24 cellular contexts compared by ENCODE assay signal in the genomic region with DNA sequence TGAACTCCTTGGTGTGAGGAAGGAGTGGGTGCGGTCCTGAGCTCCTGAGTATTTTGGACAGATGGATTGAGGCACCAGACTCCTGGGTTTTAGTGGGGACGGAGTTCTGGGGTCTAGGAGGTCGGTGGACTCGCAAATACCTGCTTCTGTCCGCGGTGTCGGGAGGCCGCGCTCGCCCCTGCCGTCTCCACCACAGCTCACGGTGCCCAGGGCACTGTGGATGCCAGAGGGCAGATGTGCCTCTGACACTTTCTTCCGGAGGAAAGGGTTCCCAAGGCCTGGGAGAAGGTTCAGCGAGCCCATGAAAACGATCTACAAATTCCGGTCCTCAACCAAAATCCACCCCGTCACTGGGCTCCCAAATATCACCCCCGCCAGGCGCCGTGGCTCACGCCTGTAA. TPM values are rescaled to one million over a fixed set of nuclear protein-coding genes. Genes with fewer than 3 reads are reported as not detected.
A peak's percentile ranks its signal among the peaks of the same experiment; 100 is the strongest.
DNase-seq lines count a peak whose midpoint lies in the region; ATAC-seq and TF ChIP-seq lines count a peak whose summit lies in the region.
"Had no signal": no experiment of that assay in that cellular context is flagged by ENCODE, and none has a peak within 500 bp of the region (broad histone marks: within the 10 kb centered on the region; RNA-seq: fewer than 3 reads in every experiment).

No MANE protein-coding gene starts in this region.

- H3K27me3 ChIP-seq in heart right ventricle (peaks cover 0 to 30% (median 0%) of the 10 kb centered on the region in 7 donors), iPS-15b (ENCODE audit: control insufficient read depth, insufficient read depth, low read length) (no peaks in the 10 kb centered on the region), thoracic aorta (replicated peaks; ENCODE audit: insufficient read depth) (no peaks in the 10 kb centered on the region)

- no peaks in the 10 kb centered on the region for H3K9me3 Mint-ChIP-seq in activated CD8-positive, alpha-beta T cell treated with anti-CD3 and anti-CD28 coated beads, Interleukin-2, amount 10 ng/mL, durations not matched to agents 7 days and 5 days (ENCODE audit: insufficient read depth)
- H3K9me3 Mint-ChIP-seq: activated CD4-positive, alpha-beta T cell treated with anti-CD3 and anti-CD28 coated beads, Interleukin-2, amount 10 ng/mL, durations not matched to agents 24 days and 14 days; CD4-positive, alpha-beta memory T cell; central memory CD8-positive, alpha-beta T cell had no signal

- WGBS in heart right ventricle, 2 donors = 62 to 65% methylated on average over 21 of the region's 21 CpGs

- H3K36me3 ChIP-seq in heart right ventricle (no peaks in the 10 kb centered on the region), iPS-15b (ENCODE audit: control insufficient read depth, insufficient read depth, low read length) (no peaks in the 10 kb centered on the region), thoracic aorta (no peaks in the 10 kb centered on the region)

- ATAC-seq in heart right ventricle = no peak
- no peak for ATAC-seq in activated CD8-positive, alpha-beta T cell treated with anti-CD3 and anti-CD28 coated beads, Interleukin-2, amount 10 ng/mL, durations not matched to agents 7 days and 5 days
- ATAC-seq in thoracic aorta (ENCODE audit: insufficient number of reproducible peaks, low FRiP score, low read depth) = no peak
- ATAC-seq: sciatic nerve had no signal

- TF ChIP-seq CTCF in heart right ventricle (IDR thresholded peaks at IDR 0.05) (no peak), thoracic aorta (IDR thresholded peaks at IDR 0.05) (no peak)

- no peak overlapping the region for H3K9ac ChIP-seq in iPS-15b (ENCODE audit: low read depth, low read length)
- H3K9ac ChIP-seq: KMS-11 had no signal

- H3K9me3 ChIP-seq in heart right ventricle = no peaks in the 10 kb centered on the region
- no peaks in the 10 kb centered on the region for H3K9me3 ChIP-seq in iPS-15b (ENCODE audit: control insufficient read depth, insufficient read depth, low read length)
- no peaks in the 10 kb centered on the region for H3K9me3 ChIP-seq in thoracic aorta

- POLR2A ChIA-PET in activated CD8-positive, alpha-beta T cell treated with anti-CD3 and anti-CD28 coated beads, Interleukin-2, amount 10 ng/mL, durations not matched to agents 7 days and 5 days (lab: Charles Lee) = no interaction called here

- peak overlapping the region in 6 of 10 donors; percentile 22 to 77 (median 60) for H3K27ac ChIP-seq in heart right ventricle
- H3K27ac ChIP-seq in thoracic aorta = no peak overlapping the region
- H3K27ac ChIP-seq in substantia nigra (ENCODE audit: low read depth, low read length, poor library complexity, severe bottlenecking) = no peak overlapping the region
- H3K27ac ChIP-seq: KMS-11 had no signal

- H3K4me3 ChIP-seq in heart right ventricle (peak overlapping the region in 6 of 10 donors; percentile 54 to 57 (median 55)), iPS-15b (ENCODE audit: low read depth, low read length) (peak overlapping the region; percentile 54), thoracic aorta (peak overlapping the region; percentile 72)

- peaks cover 24% of the 10 kb centered on the region for H3K27me3 Mint-ChIP-seq in activated CD8-positive, alpha-beta T cell treated with anti-CD3 and anti-CD28 coated beads, Interleukin-2, amount 10 ng/mL, durations not matched to agents 7 days and 5 days (ENCODE audit: low read depth)

- CTCF ChIA-PET in activated CD8-positive, alpha-beta T cell treated with anti-CD3 and anti-CD28 coated beads, Interleukin-2, amount 10 ng/mL, durations not matched to agents 7 days and 5 days (lab: Charles Lee) = interaction anchor here (0.7 to 1.4 kb wide), 2 partner anchors 10 to 304 kb away, joined by 3 to 4 read pairs; no protein-coding TSS in a partner anchor

- peak overlapping the region; percentile 15 for H3K4me3 Mint-ChIP-seq in activated CD8-positive, alpha-beta T cell treated with anti-CD3 and anti-CD28 coated beads, Interleukin-2, amount 10 ng/mL, durations not matched to agents 7 days and 5 days

- peaks cover 26% of the 10 kb centered on the region for H3K4me1 Mint-ChIP-seq in activated CD8-positive, alpha-beta T cell treated with anti-CD3 and anti-CD28 coated beads, Interleukin-2, amount 10 ng/mL, durations not matched to agents 7 days and 5 days (ENCODE audit: low read depth)

- peaks cover 2% of the 10 kb centered on the region for H3K36me3 Mint-ChIP-seq in activated CD8-positive, alpha-beta T cell treated with anti-CD3 and anti-CD28 coated beads, Interleukin-2, amount 10 ng/mL, durations not matched to agents 7 days and 5 days (ENCODE audit: low read depth)

- no peak overlapping the region for H3K27ac Mint-ChIP-seq in activated CD8-positive, alpha-beta T cell treated with anti-CD3 and anti-CD28 coated beads, Interleukin-2, amount 10 ng/mL, durations not matched to agents 7 days and 5 days
- H3K27ac Mint-ChIP-seq: activated CD4-positive, alpha-beta T cell treated with anti-CD3 and anti-CD28 coated beads, Interleukin-2, amount 10 ng/mL, durations not matched to agents 24 days and 14 days had no signal

- DNase-seq in heart right ventricle (no peak), cardiac septum (ENCODE audit: low spot score) (no peak), thoracic aorta (ENCODE audit: low spot score) (no peak), AG08396 (ENCODE audit: low spot score) (no peak), substantia nigra (lab: John Stamatoyannopoulos, UW) (no peak), NCI-H345 treated with DMSO at 0.1 percent for 48 hours (lab: John Stamatoyannopoulos, UW; ENCODE audit: unreplicated experiment) (no peak)
- no peak for DNase-seq in activated CD8-positive, alpha-beta T cell treated with anti-CD3 and anti-CD28 coated beads, Interleukin-2, amount 10 ng/mL, durations not matched to agents 7 days and 5 days
- DNase-seq: activated CD4-positive, alpha-beta T cell treated with anti-CD3 and anti-CD28 coated beads, Interleukin-2, amount 10 ng/mL, durations not matched to agents 24 days and 14 days; activated effector memory CD4-positive, alpha-beta T cell treated with anti-CD3 and anti-CD28 coated beads, Interleukin-2, amount 50 U/mL, for 16 hours; DMS53; erythroblast; H7; kidney; MV-4-11; NCI-H1694 treated with DMSO at 0.1 percent for 48 hours; SHP77 treated with DMSO at 0.1 percent for 48 hours had no signal

- peaks cover 0 to 27% (median 22%) of the 10 kb centered on the region in 9 donors for H3K4me1 ChIP-seq in heart right ventricle
- H3K4me1 ChIP-seq in iPS-15b (ENCODE audit: control insufficient read depth, insufficient read depth, low read length) = peaks cover 2% of the 10 kb centered on the region
- peaks cover 0 to 7% of the 10 kb centered on the region in 2 donors for H3K4me1 ChIP-seq in thoracic aorta (ENCODE audit: control insufficient read depth in 1 of 2, low read depth in 2 of 2)

- intact Hi-C loops in heart right ventricle (cut with DNase I) = loop anchor here in 1 of 10 donors (2.0 kb wide), 1 partner anchor 16 kb away; no protein-coding TSS in a partner anchor
- intact Hi-C loops in cardiac septum (cut with DNase I) = loop anchor here (5.0 kb wide), 1 partner anchor 57 kb away; a partner anchor contains a TSS

RNA-seq across cellular contexts. Expression of a gene that starts 3.3 kb away (rescaled TPM):
- under 1 TPM in 5 of 10 donors, not detected in 5; 0.15 to 0.69 (median 0.49) TPM for total RNA-seq in heart right ventricle
- under 1 TPM in 1 of 2 donors, not detected in 1; 0.22 TPM for polyA plus RNA-seq in heart right ventricle
- total RNA-seq in cardiac septum = 0.67 TPM
- not detected for total RNA-seq in activated CD8-positive, alpha-beta T cell treated with anti-CD3 and anti-CD28 coated beads, Interleukin-2, amount 10 ng/mL, durations not matched to agents 7 days and 5 days
- under 1 TPM; 0.27 to 0.78 TPM for total RNA-seq in thoracic aorta
- total RNA-seq: activated CD4-positive, alpha-beta T cell treated with anti-CD3 and anti-CD28 coated beads, Interleukin-2, amount 10 ng/mL, durations not matched to agents 24 days and 14 days; CD4-positive, alpha-beta memory T cell; HT-29; kidney had no signal
- polyA plus RNA-seq: CD4-positive, alpha-beta memory T cell had no signal

RNA-seq across cellular contexts. Expression of a gene that starts 4.9 kb away (rescaled TPM):
- total RNA-seq in heart right ventricle (100 to 1,000 TPM; 227 to 452 (median 311) TPM), cardiac septum (276 TPM), thoracic aorta (100 to 1,000 TPM; 415 to 671 TPM)
- polyA plus RNA-seq in heart right ventricle = 100 to 1,000 TPM; 170 to 294 TPM
- total RNA-seq in activated CD8-positive, alpha-beta T cell treated with anti-CD3 and anti-CD28 coated beads, Interleukin-2, amount 10 ng/mL, durations not matched to agents 7 days and 5 days = 100 to 1,000 TPM; 229 to 236 TPM

RNA-seq across cellular contexts. Expression of a gene that starts 23.0 kb away (rescaled TPM):
- total RNA-seq in heart right ventricle = 100 to 1,000 TPM in 1 of 10 donors, 10 to 100 TPM in 9; 55.4 to 123 (median 73.7) TPM
- polyA plus RNA-seq in heart right ventricle = 100 to 1,000 TPM in 1 of 2 donors, 10 to 100 TPM in 1; 59.6 to 192 TPM
- total RNA-seq in cardiac septum = 87.0 TPM
- total RNA-seq in activated CD8-positive, alpha-beta T cell treated with anti-CD3 and anti-CD28 coated beads, Interleukin-2, amount 10 ng/mL, durations not matched to agents 7 days and 5 days = 100 to 1,000 TPM; 104 to 124 TPM
- total RNA-seq in thoracic aorta = 100 to 1,000 TPM; 108 to 139 TPM

RNA-seq across cellular contexts. Expression of a gene that starts 26.8 kb away (rescaled TPM):
- total RNA-seq in heart right ventricle = 10 to 100 TPM; 18.5 to 70.6 (median 25.1) TPM
- polyA plus RNA-seq in heart right ventricle = 10 to 100 TPM; 29.3 to 29.5 TPM
- total RNA-seq in cardiac septum = 106 TPM
- total RNA-seq in activated CD8-positive, alpha-beta T cell treated with anti-CD3 and anti-CD28 coated beads, Interleukin-2, amount 10 ng/mL, durations not matched to agents 7 days and 5 days = 1 to 10 TPM; 4.4 to 4.6 TPM
- total RNA-seq in thoracic aorta = 10 to 100 TPM; 45.1 to 45.2 TPM

RNA-seq across cellular contexts. Expression of a gene that starts 38.3 kb away (rescaled TPM):
- total RNA-seq in heart right ventricle = under 1 TPM in 1 of 10 donors, not detected in 9; 0.51 TPM
- under 1 TPM in 1 of 2 donors, not detected in 1; 0.17 TPM for polyA plus RNA-seq in heart right ventricle
- not detected for total RNA-seq in cardiac septum
- 1 to 10 TPM; 1.6 to 1.9 TPM for total RNA-seq in activated CD8-positive, alpha-beta T cell treated with anti-CD3 and anti-CD28 coated beads, Interleukin-2, amount 10 ng/mL, durations not matched to agents 7 days and 5 days
- 1 to 10 TPM in 1 of 2 donors, not detected in 1; 3.7 TPM for total RNA-seq in thoracic aorta
- total RNA-seq: frontal cortex, H7, lung microvascular endothelial cell had no signal

Comparison
In these comparisons a context has a peak if more than half of its experiments do, and no peak if none do; other contexts are left out.
1. H3K27ac ChIP-seq: peak in heart right ventricle (6 of 10); none in thoracic aorta (0 of 2) and substantia nigra (single experiment).
2. Peak in every context shown above with its lines, with median percentiles within 50 percentile points of each other: H3K4me3 ChIP-seq.